Comparison of ENCODE assay signal across 8 cellular contexts in genomic region chr2:27890146-27891062, GRCh38. TPM values are rescaled to one million over a fixed set of nuclear protein-coding genes. Genes with fewer than 3 reads are reported as not detected.
DNase-seq lines count a peak whose midpoint lies in the region; ATAC-seq and TF ChIP-seq lines count a peak whose summit lies in the region.

BABAM2 (plus strand) TSS chr2:27890729; CDS start chr2:27894557, 3,828 bp downstream.
RBKS (minus strand) TSS chr2:27890387; CDS start chr2:27890345, 42 bp downstream.

- H3K27ac Mint-ChIP-seq in activated T-cell treated with anti-CD3 and anti-CD28 coated beads, Interleukin-2, amount 50 U/mL, for 24 hours: peak within 1 kb of the TSS; percentile 100

- H3K4me3 Mint-ChIP-seq in activated T-cell treated with anti-CD3 and anti-CD28 coated beads, Interleukin-2, amount 50 U/mL, for 24 hours: peak within 1 kb of the TSS; percentile 97

- intact Hi-C loops in PC-3 (cut with micrococcal nuclease): loop anchor here (1.0 to 10.0 kb wide), 3 partner anchors 65 to 504 kb away; partner anchors contain the start of gene MRPL33

- H3K4me1 ChIP-seq in PC-3 (ENCODE audit: insufficient read depth, low read length) (peaks cover 26% of the 10 kb centered on the region), esophagus (ENCODE audit: control insufficient read depth in 2 of 2, insufficient read depth in 2 of 2, low read length in 1 of 2) (no peaks in the 10 kb centered on the region), muscle layer of colon (ENCODE audit: insufficient read depth, low read length) (peaks cover 7% of the 10 kb centered on the region)

- WGBS in esophagus, 2 donors: 0 to 1% methylated on average over 84 of the region's 84 CpGs

- no peak; the same call in 1 of the 2 replicates for TF ChIP-seq EP300 in Ishikawa (IDR thresholded peaks at IDR 0.05; ENCODE audit: borderline replicate concordance)

- TF ChIP-seq RAD21 in Ishikawa (IDR thresholded peaks at IDR 0.05; ENCODE audit: low read depth): no peak

- H3K9me3 Mint-ChIP-seq in activated T-cell treated with anti-CD3 and anti-CD28 coated beads, Interleukin-2, amount 50 U/mL, for 24 hours: peaks cover 3% of the 10 kb centered on the region

- peaks cover 43% of the 10 kb centered on the region for H3K36me3 Mint-ChIP-seq in activated T-cell treated with anti-CD3 and anti-CD28 coated beads, Interleukin-2, amount 50 U/mL, for 24 hours (ENCODE audit: low read depth)

- H3K27me3 Mint-ChIP-seq in activated T-cell treated with anti-CD3 and anti-CD28 coated beads, Interleukin-2, amount 50 U/mL, for 24 hours: no peaks in the 10 kb centered on the region

- H3K4me2 ChIP-seq in PC-3 (ENCODE audit: low read length): peak within 1 kb of the TSS; percentile 89

- H3K36me3 ChIP-seq in PC-3 (ENCODE audit: low read depth, low read length): no peaks in the 10 kb centered on the region
- peaks cover 0 to 4% of the 10 kb centered on the region in 2 donors for H3K36me3 ChIP-seq in esophagus (ENCODE audit: control insufficient read depth in 2 of 2, insufficient read depth in 2 of 2, low read length in 1 of 2)
- H3K36me3 ChIP-seq in muscle layer of colon (ENCODE audit: insufficient read depth, low read length): no peaks in the 10 kb centered on the region

- no peaks in the 10 kb centered on the region for H4K20me1 ChIP-seq in PC-3 (ENCODE audit: low read length)

- H3K27ac ChIP-seq in PC-3 (ENCODE audit: low read length) (peak within 1 kb of the TSS; percentile 79), esophagus (ENCODE audit: low read depth in 2 of 2, low read length in 1 of 2) (peak within 1 kb of the TSS; percentile 93 to 97), muscle layer of colon (ENCODE audit: low read depth, low read length) (peak within 1 kb of the TSS; percentile 74)

- H2AFZ ChIP-seq in PC-3 (ENCODE audit: low read length): peak within 1 kb of the TSS; percentile 98

- POLR2A ChIA-PET in PC-3 (lab: Charles Lee; ENCODE audit: unreplicated experiment): interaction anchor here (0.6 kb wide), 5 partner anchors 26 to 536 kb away, joined by 3 to 12 read pairs (median 6); no protein-coding TSS in a partner anchor

- DNase-seq in DMS114 treated with DMSO at 0.1 percent for 48 hours (lab: John Stamatoyannopoulos, UW; ENCODE audit: unreplicated experiment): peak; percentile 58
- DNase-seq in PC-3: peak; percentile 87
- DNase-seq in activated T-cell treated with anti-CD3 and anti-CD28 coated beads, Interleukin-2, amount 50 U/mL, for 24 hours: peak; percentile 95
- peak; percentile 76 for DNase-seq in stimulated activated CD8-positive, alpha-beta memory T cell treated with anti-CD3 and anti-CD28 coated beads, Interleukin-7, amount 100 ng/mL, for 24 hours (ENCODE audit: low read depth)

- no peaks in the 10 kb centered on the region for H3K27me3 ChIP-seq in PC-3 (ENCODE audit: low read length)
- H3K27me3 ChIP-seq in esophagus (ENCODE audit: control insufficient read depth in 1 of 2, insufficient read depth in 2 of 2, low read length in 2 of 2): no peaks in the 10 kb centered on the region
- no peaks in the 10 kb centered on the region for H3K27me3 ChIP-seq in muscle layer of colon (ENCODE audit: control insufficient read depth in 1 of 2, insufficient read depth in 2 of 2, low read length in 2 of 2)

- no peaks in the 10 kb centered on the region for H3K9me2 ChIP-seq in PC-3 (replicated peaks; ENCODE audit: low read length)

- TF ChIP-seq CTCF in PC-3 (conservative IDR thresholded peaks at IDR 0.05; ENCODE audit: low read depth, low read length): no peak

- peak; percentile 71 for ATAC-seq in GM21717 (IDR thresholded peaks at IDR 0.05; ENCODE audit: unreplicated experiment)
- peak; percentile 86 for ATAC-seq in PC-3

- CTCF ChIA-PET in PC-3 (lab: Charles Lee): interaction anchor here (0.6 kb wide), 1 partner anchor 810 kb away, joined by 7 read pairs; no protein-coding TSS in a partner anchor

- TSS peak; percentile 70 for BruUV-seq in PC-3 (replicated peaks; lab: Mats Ljungman, UMichigan)

- H3K79me2 ChIP-seq in PC-3 (ENCODE audit: low read length): peaks cover 33% of the 10 kb centered on the region

- H3K9ac ChIP-seq in PC-3 (ENCODE audit: low read length): peak within 1 kb of the TSS; percentile 85
- H3K9ac ChIP-seq in muscle layer of colon (ENCODE audit: low read length): peak within 1 kb of the TSS; percentile 96

- no peaks in the 10 kb centered on the region for H3F3A ChIP-seq in PC-3 (ENCODE audit: low read length, unreplicated experiment)

- peak within 1 kb of the TSS; percentile 88 for H3K4me3 ChIP-seq in PC-3 (ENCODE audit: low read length)
- H3K4me3 ChIP-seq in esophagus (ENCODE audit: low read depth in 1 of 2, low read length in 2 of 2): peak within 1 kb of the TSS; percentile 87 to 96
- peak within 1 kb of the TSS; percentile 53 to 94 for H3K4me3 ChIP-seq in muscle layer of colon (ENCODE audit: low read depth in 1 of 2, low read length in 2 of 2)

- peaks cover 70% of the 10 kb centered on the region for H3K4me1 Mint-ChIP-seq in activated T-cell treated with anti-CD3 and anti-CD28 coated beads, Interleukin-2, amount 50 U/mL, for 24 hours (ENCODE audit: low read depth)

- no peaks in the 10 kb centered on the region for H3K9me3 ChIP-seq in PC-3 (ENCODE audit: low read length)
- H3K9me3 ChIP-seq in esophagus (ENCODE audit: control insufficient read depth in 2 of 2, insufficient read depth in 1 of 2, low read depth in 1 of 2, low read length in 1 of 2): no peaks in the 10 kb centered on the region
- H3K9me3 ChIP-seq in muscle layer of colon (ENCODE audit: low read length): no peaks in the 10 kb centered on the region

TF ChIP-seq in Ishikawa, 13 proteins besides CTCF, POLR2A, EP300 and RAD21:
- no peak for TF ChIP-seq TEAD4 (IDR thresholded peaks at IDR 0.05)
- TF ChIP-seq, protein P1, sequence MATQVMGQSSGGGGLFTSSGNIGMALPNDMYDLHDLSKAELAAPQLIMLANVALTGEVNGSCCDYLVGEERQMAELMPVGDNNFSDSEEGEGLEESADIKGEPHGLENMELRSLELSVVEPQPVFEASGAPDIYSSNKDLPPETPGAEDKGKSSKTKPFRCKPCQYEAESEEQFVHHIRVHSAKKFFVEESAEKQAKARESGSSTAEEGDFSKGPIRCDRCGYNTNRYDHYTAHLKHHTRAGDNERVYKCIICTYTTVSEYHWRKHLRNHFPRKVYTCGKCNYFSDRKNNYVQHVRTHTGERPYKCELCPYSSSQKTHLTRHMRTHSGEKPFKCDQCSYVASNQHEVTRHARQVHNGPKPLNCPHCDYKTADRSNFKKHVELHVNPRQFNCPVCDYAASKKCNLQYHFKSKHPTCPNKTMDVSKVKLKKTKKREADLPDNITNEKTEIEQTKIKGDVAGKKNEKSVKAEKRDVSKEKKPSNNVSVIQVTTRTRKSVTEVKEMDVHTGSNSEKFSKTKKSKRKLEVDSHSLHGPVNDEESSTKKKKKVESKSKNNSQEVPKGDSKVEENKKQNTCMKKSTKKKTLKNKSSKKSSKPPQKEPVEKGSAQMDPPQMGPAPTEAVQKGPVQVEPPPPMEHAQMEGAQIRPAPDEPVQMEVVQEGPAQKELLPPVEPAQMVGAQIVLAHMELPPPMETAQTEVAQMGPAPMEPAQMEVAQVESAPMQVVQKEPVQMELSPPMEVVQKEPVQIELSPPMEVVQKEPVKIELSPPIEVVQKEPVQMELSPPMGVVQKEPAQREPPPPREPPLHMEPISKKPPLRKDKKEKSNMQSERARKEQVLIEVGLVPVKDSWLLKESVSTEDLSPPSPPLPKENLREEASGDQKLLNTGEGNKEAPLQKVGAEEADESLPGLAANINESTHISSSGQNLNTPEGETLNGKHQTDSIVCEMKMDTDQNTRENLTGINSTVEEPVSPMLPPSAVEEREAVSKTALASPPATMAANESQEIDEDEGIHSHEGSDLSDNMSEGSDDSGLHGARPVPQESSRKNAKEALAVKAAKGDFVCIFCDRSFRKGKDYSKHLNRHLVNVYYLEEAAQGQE (IDR thresholded peaks at IDR 0.05; ENCODE audit: low read depth): peak; percentile 46; the same call in 1 of the 2 replicates
- no peak for TF ChIP-seq ZBTB7A (IDR thresholded peaks at IDR 0.05; ENCODE audit: low read depth)
- peak; percentile 35; the same call in 1 of the 2 replicates for TF ChIP-seq TCF12 (IDR thresholded peaks at IDR 0.05; ENCODE audit: low read depth)
- TF ChIP-seq YY1 (IDR thresholded peaks at IDR 0.05; ENCODE audit: low read depth): peak; percentile 72
- TF ChIP-seq EGR1 (IDR thresholded peaks at IDR 0.05): peak; percentile 99
- peak; percentile 78 for TF ChIP-seq TAF1 (IDR thresholded peaks at IDR 0.05; ENCODE audit: low read depth)
- peak; percentile 71 for TF ChIP-seq MAX (IDR thresholded peaks at IDR 0.05)
- TF ChIP-seq USF1 (IDR thresholded peaks at IDR 0.05): peak; percentile 55

RNA-seq across cellular contexts. Expression of gene BABAM2, which starts in this region (rescaled TPM):
- 16.3 and 17.9 TPM in 2 replicates for total RNA-seq in PC-3 (2014; rRNA removed)
- polyA plus RNA-seq in esophagus: 10 to 100 TPM in 1 of 2 donors, 1 to 10 TPM in 1; 9.1 to 18.0 TPM

RNA-seq across cellular contexts. Expression of gene RBKS, which starts in this region (rescaled TPM):
- 1.8 and 2.6 TPM in 2 replicates for total RNA-seq in PC-3 (2014; rRNA removed)
- 1 to 10 TPM; 2.6 to 2.8 TPM for polyA plus RNA-seq in esophagus

Comparison
In these comparisons a context has a peak if more than half of its experiments do, and no peak if none do; other contexts are left out.
1. Peak in every context shown above with its lines: DNase-seq, ATAC-seq, H3K4me3 ChIP-seq and H3K27ac ChIP-seq.